In genomic region chr7:82164813-82165212, GRCh38 we compare ENCODE assay signal across 9 cellular contexts.
DNase-seq lines count a peak whose midpoint lies in the region; ATAC-seq, FAIRE-seq and TF ChIP-seq lines count a peak whose summit lies in the region.
"Had no signal": no experiment of that assay in that cellular context is flagged by ENCODE, and none has a peak within 500 bp of the region (broad histone marks: within the 10 kb centered on the region; RNA-seq: fewer than 3 reads in every experiment).

No MANE protein-coding gene starts in this region.

- H3K27me3 ChIP-seq in adrenal gland (no peaks in the 10 kb centered on the region), small intestine (ENCODE audit: control insufficient read depth in 2 of 2, insufficient read depth in 2 of 2, low read length in 2 of 2) (no peaks in the 10 kb centered on the region)

- H3K36me3 ChIP-seq in adrenal gland (replicated peaks in 1 of 2) (no peaks in the 10 kb centered on the region), small intestine (ENCODE audit: control insufficient read depth in 2 of 2, insufficient read depth in 2 of 2, low read length in 2 of 2) (no peaks in the 10 kb centered on the region)

- ATAC-seq in GM18858 (IDR thresholded peaks at IDR 0.05; ENCODE audit: unreplicated experiment) = no peak
- no peak for ATAC-seq in GM18870 (IDR thresholded peaks at IDR 0.05; ENCODE audit: unreplicated experiment)
- ATAC-seq in GM18907 (IDR thresholded peaks at IDR 0.05; ENCODE audit: unreplicated experiment) = no peak

- no peak for FAIRE-seq in small intestine (lab: Jason Lieb, UNC)
- FAIRE-seq: G401.6 had no signal

- DNase-seq in AG08396 (ENCODE audit: low spot score) (peak; percentile 54), NB4 (ENCODE audit: low read depth) (no peak), adrenal gland (peak; percentile 42 to 78 (median 61)), hippocampal formation (lab: John Stamatoyannopoulos, UW) (peak; percentile 9 to 68), small intestine (no peak)

- no peak overlapping the region for H3K27ac ChIP-seq in adrenal gland
- H3K27ac ChIP-seq in small intestine (ENCODE audit: low read depth in 1 of 2, low read length in 1 of 2) = no peak overlapping the region

- TF ChIP-seq CTCF in NB4 (IDR thresholded peaks at IDR 0.05; ENCODE audit: low read depth, low read length) = peak; percentile 32
- peak; percentile 13 to 50 (median 40) for TF ChIP-seq CTCF in adrenal gland (IDR thresholded peaks at IDR 0.05)

- TF ChIP-seq POLR2A in NB4 (IDR thresholded peaks at IDR 0.05; ENCODE audit: extremely low read depth, insufficient read length) (no peak), adrenal gland (IDR thresholded peaks at IDR 0.05) (no peak)

- H3K4me3 ChIP-seq in NB4 (ENCODE audit: low read depth, low read length) (no peak overlapping the region), adrenal gland (no peak overlapping the region), small intestine (ENCODE audit: low read depth in 1 of 2, low read length in 2 of 2) (no peak overlapping the region)

- H3K4me1 ChIP-seq in adrenal gland (replicated peaks in 1 of 2) (peaks cover 0 to 13% of the 10 kb centered on the region in 2 donors), small intestine (ENCODE audit: control insufficient read depth in 2 of 2, insufficient read depth in 1 of 2, low read depth in 1 of 2, low read length in 1 of 2) (no peaks in the 10 kb centered on the region)

- WGBS in adrenal gland, 4 donors = 15 to 32% (median 23%) methylated on average over 3 of the region's 3 CpGs
- WGBS in small intestine, 3 donors = 43 to 60% (median 44%) methylated on average over 3 of the region's 3 CpGs

- H3K9me3 ChIP-seq in adrenal gland (replicated peaks in 1 of 3) (no peaks in the 10 kb centered on the region), small intestine (ENCODE audit: control insufficient read depth, low read depth) (no peaks in the 10 kb centered on the region)

- intact Hi-C loops in adrenal gland (cut with DNase I) = no loop called here

Comparison
In these comparisons a context has a peak if more than half of its experiments do, and no peak if none do; other contexts are left out.
1. DNase-seq: peak in AG08396 (single experiment), adrenal gland (7 of 7) and hippocampal formation (2 of 2); none in NB4 (single experiment) and small intestine (single experiment).